In the genomic region with DNA sequence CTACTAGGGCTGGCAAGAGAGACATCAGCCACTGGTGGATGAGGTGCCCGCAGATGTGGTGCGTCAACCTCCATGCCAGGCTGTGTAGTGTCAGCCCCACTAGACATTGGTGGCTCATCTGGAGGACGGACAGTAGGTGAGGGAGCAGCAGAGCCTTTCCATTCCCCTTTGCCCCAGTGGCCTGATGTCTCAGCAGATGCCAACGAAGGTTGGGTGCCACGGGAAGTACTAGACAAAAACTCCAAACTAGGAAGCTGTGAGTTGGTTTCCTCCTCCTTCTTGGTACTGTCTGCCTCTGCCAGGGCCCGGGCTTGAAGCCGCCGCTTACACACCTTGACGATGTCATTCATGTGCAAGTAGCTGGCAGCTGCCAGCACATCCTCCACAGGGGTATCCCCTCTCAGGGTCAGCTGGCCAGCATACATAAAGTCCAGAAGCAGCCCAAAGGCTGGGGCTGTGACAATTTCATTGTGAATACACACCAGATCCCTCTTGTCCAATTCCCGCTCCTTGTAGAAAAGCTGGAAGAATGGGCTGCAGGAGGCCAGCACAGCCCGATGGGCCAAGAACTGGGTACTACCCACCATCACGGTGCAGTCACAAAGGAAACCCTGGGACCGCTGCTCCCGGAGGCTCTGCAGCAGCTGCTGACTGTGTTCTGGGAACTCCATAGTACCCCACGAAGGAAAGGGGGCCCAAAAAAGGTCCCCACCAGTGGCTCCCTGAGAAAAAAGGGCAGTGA, we compare ENCODE assay signal across 1 cellular context.
TF ChIP-seq lines count a peak whose summit lies in the region.

No MANE protein-coding gene starts in this region.

TF ChIP-seq in H1, 55 proteins besides CTCF, POLR2A, EP300 and RAD21:
- TF ChIP-seq EZH2 (IDR thresholded peaks at IDR 0.05; ENCODE audit: low read depth, low read length, severe bottlenecking): no peak
- no peak for TF ChIP-seq SAP30 (IDR thresholded peaks at IDR 0.05; ENCODE audit: insufficient read depth, insufficient replicate concordance, low read length)
- TF ChIP-seq, protein P1, sequence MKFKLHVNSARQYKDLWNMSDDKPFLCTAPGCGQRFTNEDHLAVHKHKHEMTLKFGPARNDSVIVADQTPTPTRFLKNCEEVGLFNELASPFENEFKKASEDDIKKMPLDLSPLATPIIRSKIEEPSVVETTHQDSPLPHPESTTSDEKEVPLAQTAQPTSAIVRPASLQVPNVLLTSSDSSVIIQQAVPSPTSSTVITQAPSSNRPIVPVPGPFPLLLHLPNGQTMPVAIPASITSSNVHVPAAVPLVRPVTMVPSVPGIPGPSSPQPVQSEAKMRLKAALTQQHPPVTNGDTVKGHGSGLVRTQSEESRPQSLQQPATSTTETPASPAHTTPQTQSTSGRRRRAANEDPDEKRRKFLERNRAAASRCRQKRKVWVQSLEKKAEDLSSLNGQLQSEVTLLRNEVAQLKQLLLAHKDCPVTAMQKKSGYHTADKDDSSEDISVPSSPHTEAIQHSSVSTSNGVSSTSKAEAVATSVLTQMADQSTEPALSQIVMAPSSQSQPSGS (IDR thresholded peaks at IDR 0.05; ENCODE audit: low read length): no peak
- TF ChIP-seq MAFK (IDR thresholded peaks at IDR 0.05; ENCODE audit: low read depth, low read length): no peak
- TF ChIP-seq TBP (IDR thresholded peaks at IDR 0.05; ENCODE audit: low read depth, low read length): no peak
- TF ChIP-seq, protein P2, sequence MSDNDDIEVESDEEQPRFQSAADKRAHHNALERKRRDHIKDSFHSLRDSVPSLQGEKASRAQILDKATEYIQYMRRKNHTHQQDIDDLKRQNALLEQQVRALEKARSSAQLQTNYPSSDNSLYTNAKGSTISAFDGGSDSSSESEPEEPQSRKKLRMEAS (IDR thresholded peaks at IDR 0.05): no peak
- TF ChIP-seq, protein P3, sequence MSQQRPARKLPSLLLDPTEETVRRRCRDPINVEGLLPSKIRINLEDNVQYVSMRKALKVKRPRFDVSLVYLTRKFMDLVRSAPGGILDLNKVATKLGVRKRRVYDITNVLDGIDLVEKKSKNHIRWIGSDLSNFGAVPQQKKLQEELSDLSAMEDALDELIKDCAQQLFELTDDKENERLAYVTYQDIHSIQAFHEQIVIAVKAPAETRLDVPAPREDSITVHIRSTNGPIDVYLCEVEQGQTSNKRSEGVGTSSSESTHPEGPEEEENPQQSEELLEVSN (IDR thresholded peaks at IDR 0.05): no peak
- no peak for TF ChIP-seq JUN (IDR thresholded peaks at IDR 0.05; ENCODE audit: low read depth, low read length)
TF ChIP-seq in H1: peak in this region for 0.
